Comparison of ENCODE assay signal across 8 cellular contexts in the genomic region with DNA sequence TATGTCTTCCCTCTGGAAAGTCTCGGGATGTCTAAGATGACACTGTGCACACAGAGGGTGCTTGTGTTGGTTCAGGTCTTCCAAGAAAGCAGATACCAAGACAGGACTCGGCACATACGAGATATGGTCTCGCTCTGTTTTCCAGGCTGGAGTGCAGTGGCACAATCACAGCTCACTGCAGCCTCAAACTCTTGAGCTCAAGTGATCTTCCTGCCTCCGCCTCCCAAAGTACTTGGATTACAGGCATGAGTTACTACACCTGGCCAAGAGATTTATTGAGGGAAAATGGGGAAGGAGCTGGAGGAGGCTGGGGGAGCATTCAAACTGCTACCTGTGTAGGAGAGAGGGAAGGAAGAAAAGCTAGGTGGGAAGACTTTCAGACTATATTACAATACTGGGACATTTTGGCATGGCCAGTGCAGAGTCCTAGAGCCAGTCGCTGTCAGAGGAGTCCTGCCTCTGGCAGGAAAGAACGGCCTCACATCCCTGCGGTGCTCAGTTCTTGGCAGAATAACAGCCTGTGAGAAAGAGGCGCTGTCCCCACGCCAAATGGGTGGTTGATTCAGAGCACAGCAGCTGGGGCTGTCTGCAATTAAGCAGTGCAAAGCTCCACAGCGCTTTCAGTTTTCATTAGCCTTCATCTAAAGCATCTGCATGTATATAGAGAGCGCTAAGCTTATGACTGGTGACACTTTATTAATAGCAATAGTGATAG. TPM values are rescaled to one million over a fixed set of nuclear protein-coding genes. Genes with fewer than 3 reads are reported as not detected.
A peak's percentile ranks its signal among the peaks of the same experiment; 100 is the strongest.
DNase-seq lines count a peak whose midpoint lies in the region; TF ChIP-seq lines count a peak whose summit lies in the region.
"Had no signal": no experiment of that assay in that cellular context is flagged by ENCODE, and none has a peak within 500 bp of the region (broad histone marks: within the 10 kb centered on the region; RNA-seq: fewer than 3 reads in every experiment).

No MANE protein-coding gene starts in this region.

- in situ Hi-C loops in astrocyte of the cerebellum (cut with HindIII; ENCODE audit: low sequenced_read_pairs): no loop called here

- H3K4me3 ChIP-seq in astrocyte of the cerebellum (ENCODE audit: low read depth, low read length) (no peak overlapping the region), thyroid gland (replicated peaks in 1 of 3) (no peak overlapping the region), WERI-Rb-1 (ENCODE audit: low read depth, low read length) (no peak overlapping the region)

- H3K4me1 ChIP-seq in thyroid gland: no peaks in the 10 kb centered on the region

- DNase-seq in NCI-H1694 (lab: John Stamatoyannopoulos, UW): peak; percentile 91
- peak; percentile 72 for DNase-seq in astrocyte of the cerebellum (ENCODE audit: low read depth)
- peak; percentile 76 for DNase-seq in left kidney (ENCODE audit: low read depth, low spot score)
- peak; percentile 36 to 48 for DNase-seq in thyroid gland
- DNase-seq in NCI-H345 treated with DMSO at 0.1 percent for 48 hours (lab: John Stamatoyannopoulos, UW; ENCODE audit: unreplicated experiment): no peak
- DNase-seq in NCI-H526 (lab: John Stamatoyannopoulos, UW): no peak
- no peak for DNase-seq in WERI-Rb-1
- DNase-seq: activated CD4-positive, alpha-beta T cell treated with anti-CD3 and anti-CD28 coated beads, Interleukin-2, amount 10 ng/mL, durations not matched to agents 24 days and 14 days had no signal

- no peak for TF ChIP-seq POLR2A in thyroid gland (IDR thresholded peaks at IDR 0.05)

- 25 to 38% methylated on average over 10 to 12 of the region's 12 CpGs for WGBS in thyroid gland, 2 donors

- H3K36me3 ChIP-seq in thyroid gland (no peaks in the 10 kb centered on the region), WERI-Rb-1 (no peaks in the 10 kb centered on the region)

- H3K27me3 ChIP-seq in thyroid gland: no peaks in the 10 kb centered on the region
- no peaks in the 10 kb centered on the region for H3K27me3 ChIP-seq in WERI-Rb-1 (ENCODE audit: insufficient read depth, low read depth, severe bottlenecking)

- intact Hi-C loops in thyroid gland (cut with DNase I): no loop called here

- H3K9me3 ChIP-seq in thyroid gland (no peaks in the 10 kb centered on the region), WERI-Rb-1 (ENCODE audit: severe bottlenecking) (no peaks in the 10 kb centered on the region)

- TF ChIP-seq CTCF in astrocyte of the cerebellum (IDR thresholded peaks at IDR 0.05; ENCODE audit: low read depth, low read length, missing control alignments) (no peak), thyroid gland (IDR thresholded peaks at IDR 0.05) (no peak), WERI-Rb-1 (IDR thresholded peaks at IDR 0.05; ENCODE audit: low read depth, low read length) (no peak)

- H3K27ac ChIP-seq in thyroid gland: no peak overlapping the region
- no peak overlapping the region for H3K27ac ChIP-seq in WERI-Rb-1

RNA-seq across cellular contexts. Expression of a gene that starts 18.3 kb away (rescaled TPM):
- total RNA-seq in thyroid gland: not detected
- total RNA-seq: activated CD4-positive, alpha-beta T cell treated with anti-CD3 and anti-CD28 coated beads, Interleukin-2, amount 10 ng/mL, durations not matched to agents 24 days and 14 days had no signal

Comparison
In these comparisons a context has a peak if more than half of its experiments do, and no peak if none do; other contexts are left out.
1. DNase-seq: peak in NCI-H1694 (single experiment), astrocyte of the cerebellum (single experiment), left kidney (single experiment) and thyroid gland (2 of 2); none in NCI-H345 treated with DMSO at 0.1 percent for 48 hours (single experiment), NCI-H526 (0 of 2) and WERI-Rb-1 (single experiment).